Comparison of ENCODE assay signal across 22 cellular contexts in genomic region chr10:34078017-34078416, GRCh38.
DNase-seq lines count a peak whose midpoint lies in the region; ATAC-seq and TF ChIP-seq lines count a peak whose summit lies in the region.
"Had no signal": no experiment of that assay in that cellular context is flagged by ENCODE, and none has a peak within 500 bp of the region (broad histone marks: within the 10 kb centered on the region; RNA-seq: fewer than 3 reads in every experiment).

No MANE protein-coding gene starts in this region.

- ATAC-seq in GM18867 (IDR thresholded peaks at IDR 0.05; ENCODE audit: unreplicated experiment) (no peak), HG02840 (IDR thresholded peaks at IDR 0.05; ENCODE audit: low FRiP score, unreplicated experiment) (no peak)
- ATAC-seq: naive thymus-derived CD8-positive, alpha-beta T cell had no signal

- H3K9me3 Mint-ChIP-seq in chondrocyte (ENCODE audit: low read depth) (peaks cover 6% of the 10 kb centered on the region), nephron (peaks cover 13% of the 10 kb centered on the region)
- H3K9me3 Mint-ChIP-seq: activated CD4-positive, alpha-beta T cell treated with anti-CD3 and anti-CD28 coated beads, Interleukin-2, amount 10 ng/mL, durations not matched to agents 24 days and 14 days; dendritic cell treated with granulocyte-macrophage colony-stimulating factor and Interleukin-4, amounts not matched to agents 40 ng/mL and 50 ng/mL, for 4 days had no signal

- no peak overlapping the region for H3K27ac ChIP-seq in C4-2B
- H3K27ac ChIP-seq: BLaER1 treated with 17β-estradiol and CSF1 and Interleukin-3, amounts not matched to agents 10 nM and 100 nM; RWPE1 had no signal

- no peak for DNase-seq in LNCaP clone FGC (ENCODE audit: low read depth)
- no peak for DNase-seq in chondrocyte (ENCODE audit: low spot score)
- DNase-seq in medulla oblongata (ENCODE audit: extremely low spot score), result no peak
- no peak for DNase-seq in GOT3 (lab: John Stamatoyannopoulos, UW)
- DNase-seq: activated CD4-positive, alpha-beta T cell treated with anti-CD3 and anti-CD28 coated beads, Interleukin-2, amount 10 ng/mL, durations not matched to agents 24 days and 14 days; activated CD8-positive, alpha-beta memory T cell treated with anti-CD3 and anti-CD28 coated beads, Interleukin-2, amount 50 U/mL, for 48 hours; naive thymus-derived CD8-positive, alpha-beta T cell; NCI-H1694 treated with DMSO at 0.1 percent for 48 hours; NCI-H446; posterior cingulate gyrus; stimulated activated CD8-positive, alpha-beta memory T cell treated with anti-CD3 and anti-CD28 coated beads, Interleukin-4, amount 100 ng/mL, for 48 hours; substantia nigra had no signal

- TF ChIP-seq CTCF in C4-2B (conservative IDR thresholded peaks at IDR 0.05), result peak; percentile 21
- TF ChIP-seq CTCF in LNCaP clone FGC (IDR thresholded peaks at IDR 0.05; ENCODE audit: control insufficient read depth, extremely low read depth, insufficient read depth), result peak; percentile 11; the same call in 1 of the 2 replicates
- TF ChIP-seq CTCF in chondrocyte (IDR thresholded peaks at IDR 0.05), result peak; percentile 44
- no peak for TF ChIP-seq CTCF in nephron (IDR thresholded peaks at IDR 0.05; ENCODE audit: unreplicated experiment in 3 of 3)

- no peak overlapping the region for H3K4me3 ChIP-seq in LNCaP clone FGC (ENCODE audit: low read depth, low read length)
- H3K4me3 ChIP-seq: BLaER1 treated with 17β-estradiol and CSF1 and Interleukin-3, amounts not matched to agents 10 nM and 100 nM; esophagus muscularis mucosa; lung; smooth muscle cell had no signal

- H3K27ac Mint-ChIP-seq in chondrocyte (ENCODE audit: unreplicated experiment) (no peak overlapping the region), nephron (peak overlapping the region in 2 of 3 experiments; percentile 18 to 29)
- H3K27ac Mint-ChIP-seq: activated CD4-positive, alpha-beta T cell treated with anti-CD3 and anti-CD28 coated beads, Interleukin-2, amount 10 ng/mL, durations not matched to agents 24 days and 14 days; dendritic cell treated with granulocyte-macrophage colony-stimulating factor and Interleukin-4, amounts not matched to agents 40 ng/mL and 50 ng/mL, for 4 days had no signal

- H3K27me3 Mint-ChIP-seq in chondrocyte (ENCODE audit: low read depth) (no peaks in the 10 kb centered on the region), nephron (ENCODE audit: low read depth) (peaks cover 7% of the 10 kb centered on the region)
- H3K27me3 Mint-ChIP-seq: activated CD4-positive, alpha-beta T cell treated with anti-CD3 and anti-CD28 coated beads, Interleukin-2, amount 10 ng/mL, durations not matched to agents 24 days and 14 days had no signal

- H3K4me1 Mint-ChIP-seq in chondrocyte (ENCODE audit: low read depth) (no peaks in the 10 kb centered on the region), nephron (peaks cover 19% of the 10 kb centered on the region)
- H3K4me1 Mint-ChIP-seq: activated CD4-positive, alpha-beta T cell treated with anti-CD3 and anti-CD28 coated beads, Interleukin-2, amount 10 ng/mL, durations not matched to agents 24 days and 14 days; naive thymus-derived CD8-positive, alpha-beta T cell had no signal

- H3K4me3 Mint-ChIP-seq in chondrocyte (ENCODE audit: unreplicated experiment) (no peak overlapping the region), nephron (no peak overlapping the region)
- H3K4me3 Mint-ChIP-seq: activated CD4-positive, alpha-beta T cell treated with anti-CD3 and anti-CD28 coated beads, Interleukin-2, amount 10 ng/mL, durations not matched to agents 24 days and 14 days; dendritic cell treated with granulocyte-macrophage colony-stimulating factor and Interleukin-4, amounts not matched to agents 40 ng/mL and 50 ng/mL, for 4 days; naive thymus-derived CD8-positive, alpha-beta T cell had no signal

- no peaks in the 10 kb centered on the region for H3K36me3 Mint-ChIP-seq in chondrocyte (ENCODE audit: low read depth)
- no peaks in the 10 kb centered on the region for H3K36me3 Mint-ChIP-seq in nephron (ENCODE audit: low read depth)
- H3K36me3 Mint-ChIP-seq: naive thymus-derived CD8-positive, alpha-beta T cell had no signal

Comparison
In these comparisons a context has a peak if more than half of its experiments do, and no peak if none do; other contexts are left out.
1. CTCF ChIP-seq: peak in C4-2B (single experiment), LNCaP clone FGC (single experiment) and chondrocyte (single experiment); none in nephron (0 of 3).